Comparison of ENCODE assay signal across 8 cellular contexts in genomic region chr9:136711751-136712689, GRCh38. TPM values are rescaled to one million over a fixed set of nuclear protein-coding genes. Genes with fewer than 3 reads are reported as not detected.
DNase-seq lines count a peak whose midpoint lies in the region; ATAC-seq and TF ChIP-seq lines count a peak whose summit lies in the region.

Gene DIPK1B, plus strand, starts transcription at chr9:136712572. Its CDS starts 94 bp downstream, at chr9:136712666.

- H3K27ac ChIP-seq in CD4-positive, alpha-beta T cell (ENCODE audit: low read depth, low read length): no peak within 1 kb of the TSS
- no peak within 1 kb of the TSS for H3K27ac ChIP-seq in skeletal muscle tissue (ENCODE audit: low read depth, low read length)

- H3K9me3 ChIP-seq in CD4-positive, alpha-beta T cell (ENCODE audit: control insufficient read depth, low read length): no peaks in the 10 kb centered on the region
- no peaks in the 10 kb centered on the region for H3K9me3 ChIP-seq in MG63
- no peaks in the 10 kb centered on the region for H3K9me3 ChIP-seq in skeletal muscle tissue (ENCODE audit: control insufficient read depth in 3 of 3, low read length in 3 of 3)

- CTCF ChIA-PET in CD4-positive, alpha-beta T cell (lab: Charles Lee): no interaction called here
- CTCF ChIA-PET in activated CD8-positive, alpha-beta T cell treated with anti-CD3 and anti-CD28 coated beads for 36 hours (lab: Charles Lee): no interaction called here

- H3K27ac Mint-ChIP-seq in CD4-positive, alpha-beta T cell: no peak within 1 kb of the TSS
- H3K27ac Mint-ChIP-seq in activated CD8-positive, alpha-beta T cell treated with anti-CD3 and anti-CD28 coated beads for 36 hours: no peak within 1 kb of the TSS

- peaks cover 9 to 27% (median 23%) of the 10 kb centered on the region in 3 donors for H3K4me1 ChIP-seq in skeletal muscle tissue (ENCODE audit: control insufficient read depth in 3 of 3, insufficient read depth in 3 of 3, low read length in 3 of 3)

- peak within 1 kb of the TSS; percentile 12 for H3K4me3 Mint-ChIP-seq in CD4-positive, alpha-beta T cell
- peak within 1 kb of the TSS; percentile 21 for H3K4me3 Mint-ChIP-seq in activated CD8-positive, alpha-beta T cell treated with anti-CD3 and anti-CD28 coated beads for 36 hours

- no peak for DNase-seq in CD4-positive, alpha-beta T cell
- DNase-seq in MG63 (no peak), left ventricle myocardium superior (no peak), germinal center (ENCODE audit: low spot score) (no peak)
- no peak for DNase-seq in activated CD8-positive, alpha-beta T cell treated with anti-CD3 and anti-CD28 coated beads for 36 hours

- no peaks in the 10 kb centered on the region for H3K36me3 ChIP-seq in MG63
- no peaks in the 10 kb centered on the region for H3K36me3 ChIP-seq in skeletal muscle tissue (ENCODE audit: control insufficient read depth in 3 of 3, insufficient read depth in 3 of 3, low read length in 3 of 3)

- H3K27me3 Mint-ChIP-seq in CD4-positive, alpha-beta T cell: peaks cover 51% of the 10 kb centered on the region
- peaks cover 32% of the 10 kb centered on the region for H3K27me3 Mint-ChIP-seq in activated CD8-positive, alpha-beta T cell treated with anti-CD3 and anti-CD28 coated beads for 36 hours

- intact Hi-C loops in CD4-positive, alpha-beta T cell (cut with DNase I, micrococcal nuclease): no loop called here
- intact Hi-C loops in activated CD8-positive, alpha-beta T cell treated with anti-CD3 and anti-CD28 coated beads for 36 hours (cut with micrococcal nuclease): no loop called here
- intact Hi-C loops in left ventricle myocardium superior (cut with micrococcal nuclease): no loop called here

- peak; percentile 51 for ATAC-seq in CD4-positive, alpha-beta T cell (ENCODE audit: poor library complexity)
- ATAC-seq in activated CD8-positive, alpha-beta T cell treated with anti-CD3 and anti-CD28 coated beads for 36 hours: peak; percentile 29
- ATAC-seq in left ventricle myocardium superior (peak; percentile 19), GM21737 (IDR thresholded peaks at IDR 0.05; ENCODE audit: unreplicated experiment) (no peak), GM21528 (IDR thresholded peaks at IDR 0.05; ENCODE audit: low FRiP score, unreplicated experiment) (no peak)

- H3K4me1 Mint-ChIP-seq in CD4-positive, alpha-beta T cell (ENCODE audit: low read depth): no peaks in the 10 kb centered on the region
- peaks cover 2% of the 10 kb centered on the region for H3K4me1 Mint-ChIP-seq in activated CD8-positive, alpha-beta T cell treated with anti-CD3 and anti-CD28 coated beads for 36 hours (ENCODE audit: low read depth)

- H3K27me3 ChIP-seq in CD4-positive, alpha-beta T cell (ENCODE audit: control insufficient read depth, insufficient read depth, low read length): peaks cover 37% of the 10 kb centered on the region
- H3K27me3 ChIP-seq in MG63: no peaks in the 10 kb centered on the region
- H3K27me3 ChIP-seq in skeletal muscle tissue (ENCODE audit: control insufficient read depth in 3 of 3, insufficient read depth in 3 of 3, low read length in 3 of 3): peaks cover 41 to 44% (median 43%) of the 10 kb centered on the region in 3 donors

- H3K9me3 Mint-ChIP-seq in CD4-positive, alpha-beta T cell: no peaks in the 10 kb centered on the region
- H3K9me3 Mint-ChIP-seq in activated CD8-positive, alpha-beta T cell treated with anti-CD3 and anti-CD28 coated beads for 36 hours: no peaks in the 10 kb centered on the region

- H3K4me3 ChIP-seq in MG63: peak within 1 kb of the TSS; percentile 51
- H3K4me3 ChIP-seq in skeletal muscle tissue (ENCODE audit: low read length in 3 of 3): peak within 1 kb of the TSS in 2 of 3 donors; percentile 13 to 14

- H3K36me3 Mint-ChIP-seq in CD4-positive, alpha-beta T cell (ENCODE audit: low read depth): no peaks in the 10 kb centered on the region
- H3K36me3 Mint-ChIP-seq in activated CD8-positive, alpha-beta T cell treated with anti-CD3 and anti-CD28 coated beads for 36 hours (ENCODE audit: low read depth): no peaks in the 10 kb centered on the region

- no peak for TF ChIP-seq CTCF in CD4-positive, alpha-beta T cell (IDR thresholded peaks at IDR 0.05)
- TF ChIP-seq CTCF in activated CD8-positive, alpha-beta T cell treated with anti-CD3 and anti-CD28 coated beads for 36 hours (IDR thresholded peaks at IDR 0.05): no peak

- H3K9ac ChIP-seq in skeletal muscle tissue (ENCODE audit: low read depth in 1 of 3, low read length in 3 of 3): peak within 1 kb of the TSS in 1 of 3 donors; percentile 25

- POLR2A ChIA-PET in CD4-positive, alpha-beta T cell (lab: Charles Lee): no interaction called here
- POLR2A ChIA-PET in activated CD8-positive, alpha-beta T cell treated with anti-CD3 and anti-CD28 coated beads for 36 hours (lab: Charles Lee): interaction anchor here (1.1 kb wide), 1 partner anchor 11 kb away, joined by 4 read pairs; no protein-coding TSS in a partner anchor

RNA-seq across cellular contexts. Expression of gene DIPK1B, which starts in this region (rescaled TPM):
- total RNA-seq in CD4-positive, alpha-beta T cell: under 1 TPM in 1 of 2 experiments, not detected in 1; 0.11 TPM
- total RNA-seq in MG63 (2014; rRNA removed; shearing (Covaris generic); ENCODE audit: low replicate concordance): 11.5 and 13.3 TPM in 2 replicates
- total RNA-seq in activated CD8-positive, alpha-beta T cell treated with anti-CD3 and anti-CD28 coated beads for 36 hours: under 1 TPM in 1 of 2 experiments, not detected in 1; 0.14 TPM
- 22.3 TPM for total RNA-seq in left ventricle myocardium superior
- 11.0 TPM for total RNA-seq in skeletal muscle tissue

Comparison
In these comparisons a context has a peak if more than half of its experiments do, and no peak if none do; other contexts are left out.
1. RNA of gene DIPK1B (total RNA-seq): 22.3 TPM in left ventricle myocardium superior (single experiment), 11.5 to 13.3 TPM in MG63 and 11.0 TPM in skeletal muscle tissue (single experiment); 0.14 TPM in activated CD8-positive, alpha-beta T cell treated with anti-CD3 and anti-CD28 coated beads for 36 hours and 0.11 TPM in CD4-positive, alpha-beta T cell; every median in the first group is over 10 times any median in the second.
2. Peak in ATAC-seq in CD4-positive, alpha-beta T cell; RNA of the gene not detected or under 1 TPM.
3. Peak in ATAC-seq in activated CD8-positive, alpha-beta T cell treated with anti-CD3 and anti-CD28 coated beads for 36 hours; RNA of the gene not detected or under 1 TPM.